Comparison of ENCODE assay signal across 12 cellular contexts in the genomic region with DNA sequence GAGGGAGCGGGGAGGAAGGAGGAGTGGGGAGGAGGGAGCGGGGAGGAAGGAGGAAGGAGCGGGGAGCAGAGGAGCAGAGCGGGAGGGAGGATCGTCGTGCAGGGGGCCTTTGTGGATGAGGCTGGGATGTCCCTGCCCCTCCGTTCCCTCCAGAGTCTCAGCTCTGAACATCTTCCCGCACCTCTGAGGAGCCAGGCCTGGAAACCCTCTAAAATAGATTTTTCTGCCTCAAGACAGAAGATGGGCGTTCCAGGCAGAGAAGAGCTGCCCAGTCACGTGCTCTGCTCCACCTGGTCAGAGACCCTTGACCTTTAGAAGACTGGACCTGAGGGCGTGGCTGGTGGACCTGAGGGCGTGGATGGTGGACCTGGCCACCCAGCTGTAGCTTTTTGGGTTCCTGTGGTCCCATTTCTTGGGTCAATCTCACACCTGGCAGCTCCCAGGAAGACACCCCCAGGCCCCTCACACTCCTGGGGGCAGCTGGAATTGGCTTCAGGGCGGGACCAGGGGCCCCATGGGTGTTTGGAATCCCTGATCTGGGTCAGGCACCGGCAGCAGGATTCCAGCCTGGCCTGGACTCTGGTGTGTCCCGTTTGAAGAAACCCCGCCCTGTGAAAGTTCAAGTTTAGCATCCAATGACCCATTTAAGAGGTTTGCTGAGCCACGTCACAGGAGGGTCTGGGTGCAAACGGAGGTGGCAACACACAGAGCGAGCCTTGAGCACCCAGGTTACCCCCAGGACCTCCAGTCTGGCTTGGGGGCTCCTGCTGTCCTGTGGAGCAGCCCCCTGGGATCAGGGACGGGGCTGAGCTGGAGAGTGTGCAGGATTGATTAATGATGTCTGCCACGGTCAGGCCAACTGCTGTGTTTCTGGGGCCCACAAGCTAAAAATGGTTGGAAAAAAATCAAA.
DNase-seq lines count a peak whose midpoint lies in the region; TF ChIP-seq lines count a peak whose summit lies in the region.
"Had no signal": no experiment of that assay in that cellular context is flagged by ENCODE, and none has a peak within 500 bp of the region (broad histone marks: within the 10 kb centered on the region; RNA-seq: fewer than 3 reads in every experiment).

No MANE protein-coding gene starts in this region.

- peaks cover 7 to 34% (median 19%) of the 10 kb centered on the region in 7 donors for H3K9me3 Mint-ChIP-seq in CD14-positive monocyte

- DNase-seq in ACHN (peak; percentile 29), CD14-positive monocyte (ENCODE audit: low spot score) (peak; percentile 30), RPMI7951 (ENCODE audit: low read depth) (peak; percentile 39), fibroblast of peridontal ligament (ENCODE audit: extremely low read depth) (peak; percentile 2), ovary (no peak), globus pallidus (ENCODE audit: low spot score) (no peak), HPDE6-E6E7 (ENCODE audit: extremely low spot score) (no peak), SKM-1 (lab: John Stamatoyannopoulos, UW; ENCODE audit: unreplicated experiment) (no peak)

- 62 to 67% (median 64%) methylated on average over 21 of the region's 21 CpGs for WGBS in ovary, 3 donors

- TF ChIP-seq EP300 in ovary (IDR thresholded peaks at IDR 0.05), result no peak

- no peaks in the 10 kb centered on the region for H3K27me3 ChIP-seq in ovary
- H3K27me3 ChIP-seq: Peyer's patch, right lobe of liver had no signal

- no peak for TF ChIP-seq CTCF in CD14-positive monocyte (IDR thresholded peaks at IDR 0.05)
- no peak for TF ChIP-seq CTCF in ovary (IDR thresholded peaks at IDR 0.05)

- intact Hi-C loops in CD14-positive monocyte (cut with micrococcal nuclease), result no loop called here
- intact Hi-C loops in ovary (cut with DNase I), result no loop called here

- H3K27ac Mint-ChIP-seq in CD14-positive monocyte, result no peak overlapping the region

- no peaks in the 10 kb centered on the region for H3K36me3 ChIP-seq in ovary
- H3K36me3 ChIP-seq: HAP-1, Peyer's patch, right lobe of liver, tibial artery had no signal

- H3K27ac ChIP-seq in ovary, result no peak overlapping the region
- H3K27ac ChIP-seq: right lobe of liver, tibial artery had no signal

- H3K36me3 Mint-ChIP-seq in CD14-positive monocyte, result no peaks in the 10 kb centered on the region

- H3K27me3 Mint-ChIP-seq in CD14-positive monocyte (ENCODE audit: low read depth in 3 of 3), result peaks cover 12 to 38% (median 27%) of the 10 kb centered on the region in 3 donors

- in situ Hi-C loops in ACHN (cut with HindIII; ENCODE audit: low pct_ligation_motif_present, low pct_unique_long_range_greater_than_20kb, low sequenced_read_pairs), result no loop called here

- no peak for TF ChIP-seq POLR2A in ovary (IDR thresholded peaks at IDR 0.05)

- H3K4me1 ChIP-seq in ovary (ENCODE audit: insufficient read depth), result peaks cover 1% of the 10 kb centered on the region
- H3K4me1 ChIP-seq: HAP-1 had no signal

- no peaks in the 10 kb centered on the region for H3K9me3 ChIP-seq in ovary
- H3K9me3 ChIP-seq: HAP-1, Peyer's patch, right lobe of liver had no signal

- peak overlapping the region in 1 of 2 donors; percentile 47 for H3K4me3 Mint-ChIP-seq in CD14-positive monocyte

- peaks cover 7% of the 10 kb centered on the region for H3K4me1 Mint-ChIP-seq in CD14-positive monocyte

- no peak overlapping the region for H3K4me3 ChIP-seq in ovary
- H3K4me3 ChIP-seq: HAP-1 had no signal

Comparison
In these comparisons a context has a peak if more than half of its experiments do, and no peak if none do; other contexts are left out.
1. DNase-seq: peak in ACHN (single experiment), CD14-positive monocyte (single experiment), RPMI7951 (single experiment) and fibroblast of peridontal ligament (single experiment); none in ovary (0 of 5), globus pallidus (single experiment), HPDE6-E6E7 (single experiment) and SKM-1 (single experiment).